In the genomic region with DNA sequence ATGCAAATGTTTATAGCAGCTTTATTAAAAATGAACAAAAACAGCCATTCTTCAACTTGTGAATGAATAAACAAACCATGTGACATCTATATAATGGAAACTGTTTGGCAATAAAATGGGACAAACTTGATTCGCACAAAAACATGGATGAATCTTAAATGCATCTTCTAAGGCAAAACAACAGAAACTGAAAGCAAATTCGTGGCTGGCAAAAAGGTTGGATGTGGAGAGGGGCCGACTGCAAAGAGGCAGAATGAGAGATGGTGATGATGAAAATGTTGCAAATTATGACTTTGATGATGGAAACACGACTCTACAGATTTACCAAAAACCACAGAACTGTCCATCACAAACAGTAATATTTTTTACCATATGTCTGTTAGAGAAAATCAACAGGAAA, we compare ENCODE assay signal across 13 cellular contexts.
"Had no signal": no experiment of that assay in that cellular context is flagged by ENCODE, and none has a peak within 500 bp of the region (broad histone marks: within the 10 kb centered on the region; RNA-seq: fewer than 3 reads in every experiment).

No MANE protein-coding gene starts in this region.

- H3K9me3 Mint-ChIP-seq: activated CD4-positive, alpha-beta T cell treated with anti-CD3 and anti-CD28 coated beads, Interleukin-2, amount 10 ng/mL, durations not matched to agents 7 days and 5 days; activated naive CD4-positive, alpha-beta T cell treated with anti-CD3 and anti-CD28 coated beads, Interleukin-2, amount 50 U/mL, for 72 hours; effector memory CD8-positive, alpha-beta T cell; neural crest cell; WTC11 had no signal

- DNase-seq: activated CD4-positive, alpha-beta T cell treated with anti-CD3 and anti-CD28 coated beads, Interleukin-2, amount 10 ng/mL, durations not matched to agents 7 days and 5 days; activated T-cell treated with anti-CD3 and anti-CD28 coated beads for 4 hours; amniotic stem cell; effector memory CD8-positive, alpha-beta T cell; hippocampal formation; ovary; stimulated activated CD4-positive, alpha-beta T cell treated with anti-CD3 and anti-CD28 coated beads, Interleukin-4, amount 100 ng/mL, for 24 hours had no signal

- H3K36me3 Mint-ChIP-seq: activated naive CD4-positive, alpha-beta T cell treated with anti-CD3 and anti-CD28 coated beads, Interleukin-2, amount 50 U/mL, for 72 hours; brain; WTC11 had no signal

- H3K36me3 ChIP-seq: ovary had no signal

- FAIRE-seq: urothelium cell line had no signal

- H3K9me3 ChIP-seq: ovary had no signal

- H3K27me3 ChIP-seq: ovary had no signal

- H3K27ac Mint-ChIP-seq: activated CD4-positive, alpha-beta T cell treated with anti-CD3 and anti-CD28 coated beads, Interleukin-2, amount 10 ng/mL, durations not matched to agents 7 days and 5 days; activated naive CD4-positive, alpha-beta T cell treated with anti-CD3 and anti-CD28 coated beads, Interleukin-2, amount 50 U/mL, for 72 hours; brain; effector memory CD8-positive, alpha-beta T cell had no signal

- H3K4me1 Mint-ChIP-seq: activated CD4-positive, alpha-beta T cell treated with anti-CD3 and anti-CD28 coated beads, Interleukin-2, amount 10 ng/mL, durations not matched to agents 7 days and 5 days; brain; neural crest cell had no signal

- H3K27ac ChIP-seq: epithelial cell of prostate, ovary had no signal

- H3K4me3 ChIP-seq: ovary had no signal

- H3K4me3 Mint-ChIP-seq: activated CD4-positive, alpha-beta T cell treated with anti-CD3 and anti-CD28 coated beads, Interleukin-2, amount 10 ng/mL, durations not matched to agents 7 days and 5 days; brain; effector memory CD8-positive, alpha-beta T cell; neural crest cell; WTC11 had no signal
